In genomic region chr10:101284171-101285092, GRCh38 we compare ENCODE assay signal across 16 cellular contexts. TPM values are rescaled to one million over a fixed set of nuclear protein-coding genes. Genes with fewer than 3 reads are reported as not detected.
DNase-seq lines count a peak whose midpoint lies in the region; ATAC-seq and TF ChIP-seq lines count a peak whose summit lies in the region.
"Had no signal": no experiment of that assay in that cellular context is flagged by ENCODE, and none has a peak within 500 bp of the region (broad histone marks: within the 10 kb centered on the region; RNA-seq: fewer than 3 reads in every experiment).

No MANE protein-coding gene starts in this region.

- ATAC-seq in Right ventricle myocardium inferior, result no peak
- no peak for ATAC-seq in thoracic aorta (ENCODE audit: insufficient number of reproducible peaks, low FRiP score, low read depth)
- no peak for ATAC-seq in HG02642 (IDR thresholded peaks at IDR 0.05; ENCODE audit: poor library complexity, unreplicated experiment)
- ATAC-seq in HG03095 (IDR thresholded peaks at IDR 0.05; ENCODE audit: unreplicated experiment), result no peak
- ATAC-seq: activated T-helper 17 cell treated with anti-CD3 and anti-CD28 coated beads, Interleukin-2, amount 50 U/mL, for 72 hours had no signal

- H3K4me3 ChIP-seq in ascending aorta (peak overlapping the region; percentile 26 to 40), mesodermal cell (ENCODE audit: extremely low read depth, insufficient read depth, low read length, poor library complexity, severe bottlenecking) (peak overlapping the region; percentile 16), thoracic aorta (peak overlapping the region; percentile 41)
- H3K4me3 ChIP-seq: cardiac muscle cell had no signal

- 8% methylated on average over 36 to 50 of the region's 52 CpGs for WGBS in mesodermal cell (ENCODE audit: insufficient coverage in 2 of 2), 2 experiments

- DNase-seq in Right ventricle myocardium inferior (ENCODE audit: missing footprints), result peak; percentile 66
- DNase-seq in cardiac septum (ENCODE audit: low spot score), result no peak
- DNase-seq in ascending aorta (ENCODE audit: low spot score in 2 of 2), result no peak
- DNase-seq in thoracic aorta (ENCODE audit: low spot score), result no peak
- DNase-seq in DMS 273 (lab: John Stamatoyannopoulos, UW; ENCODE audit: unreplicated experiment), result no peak
- DNase-seq: GDM1, kidney glomerular epithelial cell, NCI-H1930, tibial artery had no signal

- intact Hi-C loops in Right ventricle myocardium inferior (cut with DNase I), result no loop called here
- intact Hi-C loops in cardiac septum (cut with DNase I), result no loop called here
- intact Hi-C loops in ascending aorta (cut with DNase I), result no loop called here

- H3K27me3 ChIP-seq in ascending aorta (peaks cover 13% of the 10 kb centered on the region), thoracic aorta (replicated peaks; ENCODE audit: insufficient read depth) (peaks cover 13% of the 10 kb centered on the region)

- H3K4me1 ChIP-seq in ascending aorta, result peaks cover 0 to 4% of the 10 kb centered on the region in 2 donors
- H3K4me1 ChIP-seq in mesodermal cell (ENCODE audit: control insufficient read depth, insufficient read depth, low read length, poor library complexity, severe bottlenecking), result peaks cover 4% of the 10 kb centered on the region
- H3K4me1 ChIP-seq in thoracic aorta (ENCODE audit: control insufficient read depth in 1 of 2, low read depth in 2 of 2), result peaks cover 4 to 8% of the 10 kb centered on the region in 2 donors

- H3K36me3 ChIP-seq in ascending aorta (no peaks in the 10 kb centered on the region), mesodermal cell (ENCODE audit: control insufficient read depth, insufficient read depth, low read length) (no peaks in the 10 kb centered on the region), thoracic aorta (no peaks in the 10 kb centered on the region)
- H3K36me3 ChIP-seq: cardiac muscle cell, tibial artery had no signal

- no peaks in the 10 kb centered on the region for H3K9me3 ChIP-seq in ascending aorta
- H3K9me3 ChIP-seq in mesodermal cell (ENCODE audit: control insufficient read depth, low read length), result no peaks in the 10 kb centered on the region
- H3K9me3 ChIP-seq in thoracic aorta, result no peaks in the 10 kb centered on the region
- H3K9me3 ChIP-seq: tibial artery had no signal

- no peak for TF ChIP-seq CTCF in ascending aorta (IDR thresholded peaks at IDR 0.05)
- TF ChIP-seq CTCF in thoracic aorta (IDR thresholded peaks at IDR 0.05), result no peak

- H3K27ac ChIP-seq in ascending aorta (no peak overlapping the region), mesodermal cell (ENCODE audit: low read depth, low read length, severe bottlenecking) (no peak overlapping the region), thoracic aorta (no peak overlapping the region)
- H3K27ac ChIP-seq: cardiac muscle cell, tibial artery had no signal

RNA-seq across cellular contexts. Expression of gene LBX1, which starts 55.2 kb away (rescaled TPM):
- total RNA-seq in Right ventricle myocardium inferior (not detected), cardiac septum (0.13 TPM), ascending aorta (not detected), thoracic aorta (not detected)
- not detected for polyA plus RNA-seq in mesodermal cell (2013, experiment 1 of 2)
- polyA plus RNA-seq in mesodermal cell (2013, experiment 2 of 2), result not detected
- total RNA-seq: activated T-helper 17 cell treated with anti-CD3 and anti-CD28 coated beads, Interleukin-2, amount 50 U/mL, for 72 hours; cardiac muscle cell; osteocyte had no signal
- polyA plus RNA-seq: cardiac muscle cell, fibroblast of lung had no signal
